In the genomic region with DNA sequence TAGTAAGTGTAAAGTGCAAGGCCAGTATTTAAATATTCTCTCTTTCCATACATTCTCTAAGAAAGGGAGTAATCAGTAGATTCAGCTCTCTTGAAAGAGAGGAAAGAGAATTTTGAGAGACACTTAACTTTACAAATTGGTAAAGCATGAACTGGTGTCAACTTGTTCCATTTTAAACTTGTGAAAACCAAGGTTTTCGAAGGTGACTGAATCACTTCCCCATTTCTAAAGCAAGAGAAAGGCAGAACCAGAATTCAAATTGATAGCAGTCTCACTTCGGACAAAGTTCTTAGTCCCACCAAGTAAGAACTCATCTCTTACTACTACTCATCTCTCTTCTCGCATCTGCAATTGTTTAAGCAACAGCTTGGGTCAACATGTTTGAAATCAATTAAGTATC, we compare ENCODE assay signal across 19 cellular contexts. TPM values are rescaled to one million over a fixed set of nuclear protein-coding genes. Genes with fewer than 3 reads are reported as not detected.
DNase-seq lines count a peak whose midpoint lies in the region; ATAC-seq and TF ChIP-seq lines count a peak whose summit lies in the region.
"Had no signal": no experiment of that assay in that cellular context is flagged by ENCODE, and none has a peak within 500 bp of the region (broad histone marks: within the 10 kb centered on the region; RNA-seq: fewer than 3 reads in every experiment).

No MANE protein-coding gene starts in this region.

- CTCF ChIA-PET in A673 (lab: Charles Lee) (no interaction called here), mammary epithelial cell (lab: Charles Lee; ENCODE audit: low non-redundant PET) (no interaction called here)

- in situ Hi-C loops in mammary epithelial cell (cut with MboI; ENCODE audit: low sequenced_read_pairs in 2 of 2): no loop called here

- H3K9me3 ChIP-seq in A673 (ENCODE audit: low read depth, low read length, poor library complexity, severe bottlenecking): no peaks in the 10 kb centered on the region
- no peaks in the 10 kb centered on the region for H3K9me3 ChIP-seq in mammary epithelial cell (replicated peaks; ENCODE audit: insufficient read depth, low read length)
- H3K9me3 ChIP-seq in mesodermal cell (ENCODE audit: control insufficient read depth, low read length): peaks cover 7% of the 10 kb centered on the region
- H3K9me3 ChIP-seq: BE2C had no signal

- 100% methylated on average over 3 of the region's 3 CpGs for WGBS in mammary epithelial cell (ENCODE audit: low coverage, missing lambda C conversion rate)
- WGBS in mesodermal cell (ENCODE audit: insufficient coverage in 2 of 2), 2 experiments: 94 to 100% methylated on average over 1 to 3 of the region's 3 CpGs

- peak; percentile 57 for ATAC-seq in GM18867 (IDR thresholded peaks at IDR 0.05; ENCODE audit: unreplicated experiment)
- no peak for ATAC-seq in GM21529 (IDR thresholded peaks at IDR 0.05; ENCODE audit: unreplicated experiment)
- ATAC-seq in GM21360 (IDR thresholded peaks at IDR 0.05; ENCODE audit: unreplicated experiment): no peak
- ATAC-seq: CD8-positive, alpha-beta T cell; HCT116 had no signal

- no peak overlapping the region for H3K27ac ChIP-seq in A673 (ENCODE audit: low read depth, low read length, poor library complexity, severe bottlenecking)
- no peak overlapping the region for H3K27ac ChIP-seq in mammary epithelial cell (ENCODE audit: insufficient read depth, low read depth, low read length)
- peak overlapping the region; percentile 82 for H3K27ac ChIP-seq in mesodermal cell (ENCODE audit: low read depth, low read length, severe bottlenecking)
- H3K27ac ChIP-seq: GM23248, SK-N-MC had no signal

- dilution Hi-C loops in mammary epithelial cell (cut with HindIII; ENCODE audit: low sequenced_read_pairs): no loop called here

- H3K4me1 ChIP-seq in A673 (ENCODE audit: insufficient read depth, low read length, poor library complexity, severe bottlenecking) (peaks cover 18% of the 10 kb centered on the region), mammary epithelial cell (ENCODE audit: insufficient read depth, low read length) (peaks cover 10% of the 10 kb centered on the region), mesodermal cell (ENCODE audit: control insufficient read depth, insufficient read depth, low read length, poor library complexity, severe bottlenecking) (peaks cover 10% of the 10 kb centered on the region)

- POLR2A ChIA-PET in A673 (lab: Charles Lee; ENCODE audit: low non-redundant PET): no interaction called here

- peaks cover 2% of the 10 kb centered on the region for H4K20me1 ChIP-seq in mammary epithelial cell (ENCODE audit: insufficient read depth, low read length)

- TF ChIP-seq CTCF in A673 (conservative IDR thresholded peaks at IDR 0.05; ENCODE audit: low read depth, low read length) (no peak), mammary epithelial cell (conservative IDR thresholded peaks at IDR 0.05 in 1 of 2, IDR thresholded peaks at IDR 0.05 in 1 of 2; ENCODE audit: extremely low read depth in 1 of 2, insufficient read depth in 1 of 2, low read depth in 1 of 2, low read length in 2 of 2) (no peak)

- H3K79me2 ChIP-seq in mammary epithelial cell (ENCODE audit: insufficient read depth, low read length): peaks cover 88% of the 10 kb centered on the region

- no peak overlapping the region for H3K4me2 ChIP-seq in mammary epithelial cell (ENCODE audit: insufficient read depth, low read depth, low read length)

- H3K27me3 ChIP-seq in A673 (replicated peaks; ENCODE audit: insufficient read depth, low read depth, low read length, poor library complexity): no peaks in the 10 kb centered on the region
- no peaks in the 10 kb centered on the region for H3K27me3 ChIP-seq in mammary epithelial cell (ENCODE audit: insufficient read depth, low read length)
- H3K27me3 ChIP-seq: BE2C had no signal

- H3K36me3 ChIP-seq in A673 (ENCODE audit: insufficient read depth, low read length, poor library complexity, severe bottlenecking) (no peaks in the 10 kb centered on the region), mammary epithelial cell (ENCODE audit: insufficient read depth, low read length) (peaks cover 10% of the 10 kb centered on the region), mesodermal cell (ENCODE audit: control insufficient read depth, insufficient read depth, low read length) (peaks cover 46% of the 10 kb centered on the region)
- H3K36me3 ChIP-seq: BE2C had no signal

- BruUV-seq in A673 (replicated peaks; lab: Mats Ljungman, UMichigan): TSS peak; percentile 19
- BruUV-seq in mammary epithelial cell (replicated peaks; lab: Mats Ljungman, UMichigan): TSS peak; percentile 2

- intact Hi-C loops in A673 (cut with micrococcal nuclease; ENCODE audit: unreplicated experiment) (no loop called here), mammary epithelial cell (cut with micrococcal nuclease) (no loop called here)

- DNase-seq in A673 (ENCODE audit: low spot score) (no peak), mammary epithelial cell (no peak), NCI-H2196 (lab: John Stamatoyannopoulos, UW; ENCODE audit: unreplicated experiment) (no peak), NCI-H69 (lab: John Stamatoyannopoulos, UW) (no peak)
- DNase-seq: BE2C; CD8-positive, alpha-beta T cell; EL; GM23248; MV-4-11; NCI-H1436; NCI-H2081; NCI-H2227 treated with DMSO at 0.1 percent for 48 hours; NCI-H524 treated with DMSO at 0.1 percent for 48 hours had no signal

- no peak overlapping the region for H3K9ac ChIP-seq in mammary epithelial cell (ENCODE audit: insufficient read depth, low read length)
- H3K9ac ChIP-seq: GM23248 had no signal

- H2AFZ ChIP-seq in mammary epithelial cell (ENCODE audit: low read depth, low read length): no peak overlapping the region
- H2AFZ ChIP-seq: GM23248 had no signal

- H3K4me3 ChIP-seq in A673 (ENCODE audit: low read depth, low read length, poor library complexity, severe bottlenecking): no peak overlapping the region
- H3K4me3 ChIP-seq in mammary epithelial cell (replicated peaks in 1 of 3; ENCODE audit: insufficient read depth in 1 of 3, low read depth in 2 of 3, low read length in 3 of 3): no peak overlapping the region
- no peak overlapping the region for H3K4me3 ChIP-seq in mesodermal cell (ENCODE audit: extremely low read depth, insufficient read depth, low read length, poor library complexity, severe bottlenecking)
- H3K4me3 ChIP-seq: GM23248, SK-N-MC had no signal

RNA-seq across cellular contexts. Expression of a gene that starts 22.4 kb away (rescaled TPM):
- total RNA-seq in A673 (2021): 34.7 and 42.9 TPM in 2 replicates
- total RNA-seq in mammary epithelial cell: 100 to 1,000 TPM in 1 of 2 donors, 10 to 100 TPM in 1; 91.7 to 109 TPM
- 53.0 TPM for polyA plus RNA-seq in mammary epithelial cell
- 97.8 TPM for polyA minus RNA-seq in mammary epithelial cell
- polyA plus RNA-seq in mesodermal cell (2013, experiment 1 of 2): 118 TPM
- polyA plus RNA-seq in mesodermal cell (2013, experiment 2 of 2): 106 TPM
- total RNA-seq: CD8-positive, alpha-beta T cell had no signal
